22 cellular contexts compared by ENCODE assay signal in genomic region chr14:66330218-66330617, GRCh38.
A peak's percentile ranks its signal among the peaks of the same experiment; 100 is the strongest.
DNase-seq lines count a peak whose midpoint lies in the region; ATAC-seq and TF ChIP-seq lines count a peak whose summit lies in the region.
"Had no signal": no experiment of that assay in that cellular context is flagged by ENCODE, and none has a peak within 500 bp of the region (broad histone marks: within the 10 kb centered on the region; RNA-seq: fewer than 3 reads in every experiment).

No MANE protein-coding gene starts in this region.

- WGBS in endodermal cell (ENCODE audit: insufficient coverage in 1 of 2, insufficient read length in 1 of 2), 2 experiments = 89% methylated on average over 3 of the region's 4 CpGs; no CpG with 5 or more reads in 1 of the 2 experiments
- WGBS in spleen, 5 donors = 84 to 93% (median 89%) methylated on average over 4 of the region's 4 CpGs

- TF ChIP-seq CTCF in endodermal cell (conservative IDR thresholded peaks at IDR 0.05) (no peak), spleen (IDR thresholded peaks at IDR 0.05 in 8 of 11, conservative IDR thresholded peaks at IDR 0.05 in 3 of 11) (no peak)

- H3K36me3 ChIP-seq in HAP-1 (replicated peaks) (no peaks in the 10 kb centered on the region), endodermal cell (ENCODE audit: control insufficient read depth, insufficient read depth, low read length) (no peaks in the 10 kb centered on the region), spleen (no peaks in the 10 kb centered on the region)
- H3K36me3 ChIP-seq: BE2C; BLaER1 treated with 17β-estradiol and CSF1 and Interleukin-3, amounts not matched to agents 10 nM and 100 nM had no signal

- no peaks in the 10 kb centered on the region for H3K27me3 Mint-ChIP-seq in endodermal cell (ENCODE audit: insufficient read depth)

- H3K4me1 ChIP-seq in HAP-1 = no peaks in the 10 kb centered on the region
- H3K4me1 ChIP-seq in endodermal cell (ENCODE audit: control insufficient read depth, insufficient read depth, low read length) = peaks cover 6% of the 10 kb centered on the region
- H3K4me1 ChIP-seq in spleen = no peaks in the 10 kb centered on the region
- H3K4me1 ChIP-seq: A549; BE2C; BLaER1 treated with 17β-estradiol and CSF1 and Interleukin-3, amounts not matched to agents 10 nM and 100 nM had no signal

- ATAC-seq in GM18907 (IDR thresholded peaks at IDR 0.05; ENCODE audit: unreplicated experiment) = no peak
- ATAC-seq: A549, GM12878 had no signal

- H3K36me3 Mint-ChIP-seq in endodermal cell (ENCODE audit: low read depth) = peaks cover under 1% of the 10 kb centered on the region
- H3K36me3 Mint-ChIP-seq: CD14-positive monocyte had no signal

- H3K9me3 Mint-ChIP-seq in endodermal cell = no peaks in the 10 kb centered on the region
- H3K9me3 Mint-ChIP-seq: CD4-positive, alpha-beta T cell had no signal

- TF ChIP-seq POLR2A in spleen (IDR thresholded peaks at IDR 0.05) = no peak

- intact Hi-C loops in spleen (cut with DNase I; ENCODE audit: low total_unique reads) = no loop called here

- no peak overlapping the region for H3K4me3 Mint-ChIP-seq in endodermal cell
- H3K4me3 Mint-ChIP-seq: CD14-positive monocyte; CD4-positive, alpha-beta T cell; CD8-positive, alpha-beta memory T cell had no signal

- H3K9me3 ChIP-seq in HAP-1 (no peaks in the 10 kb centered on the region), endodermal cell (ENCODE audit: control insufficient read depth, low read length) (no peaks in the 10 kb centered on the region), spleen (no peaks in the 10 kb centered on the region)
- H3K9me3 ChIP-seq: A549; BE2C; BLaER1 treated with 17β-estradiol and CSF1 and Interleukin-3, amounts not matched to agents 10 nM and 100 nM had no signal

- in situ Hi-C loops in HAP-1 (cut with MboI; ENCODE audit: low sequenced_read_pairs) = no loop called here

- H3K9ac ChIP-seq in endodermal cell (ENCODE audit: extremely low read depth, low read length, poor library complexity, severe bottlenecking) = no peak overlapping the region
- H3K9ac ChIP-seq: BLaER1 treated with 17β-estradiol and CSF1 and Interleukin-3, amounts not matched to agents 10 nM and 100 nM; GM23248 had no signal

- peaks cover 13% of the 10 kb centered on the region for H3K4me1 Mint-ChIP-seq in endodermal cell
- H3K4me1 Mint-ChIP-seq: CD14-positive monocyte; CD8-positive, alpha-beta memory T cell had no signal

- H3K27me3 ChIP-seq in HAP-1 (ENCODE audit: low read depth) (no peaks in the 10 kb centered on the region; the same call in 1 of the 2 replicates), endodermal cell (ENCODE audit: control insufficient read depth, insufficient read depth, low read length, poor library complexity, severe bottlenecking) (no peaks in the 10 kb centered on the region), spleen (replicated peaks in 1 of 7) (no peaks in the 10 kb centered on the region)
- H3K27me3 ChIP-seq: BLaER1 treated with 17β-estradiol and CSF1 and Interleukin-3, amounts not matched to agents 10 nM and 100 nM had no signal

- peak; percentile 40 to 80 for DNase-seq in HAP-1 (ENCODE audit: low spot score in 2 of 2)
- DNase-seq in NCI-H526 treated with DMSO at 0.1 percent for 48 hours (lab: John Stamatoyannopoulos, UW) = peak; percentile 51
- DNase-seq in endodermal cell = no peak
- no peak for DNase-seq in stimulated activated CD4-positive, alpha-beta T cell treated with anti-CD3 and anti-CD28 coated beads, Interleukin-1b, Interleukin-23, amount 100 ng/mL, for 48 hours
- no peak for DNase-seq in NCI-H510A treated with DMSO at 0.1 percent for 48 hours (lab: John Stamatoyannopoulos, UW)
- DNase-seq in spleen = no peak
- DNase-seq: 8988T; ACHN; AML-193; BE2C; CD4-positive, alpha-beta T cell; CD8-positive, alpha-beta memory T cell; DMS 273 treated with DMSO at 0.1 percent for 48 hours; DMS79; GDM1; HCEC 1CT had no signal

- H3K27ac Mint-ChIP-seq in endodermal cell = no peak overlapping the region
- H3K27ac Mint-ChIP-seq: CD14-positive monocyte; CD4-positive, alpha-beta T cell; CD8-positive, alpha-beta memory T cell had no signal

- H3K4me3 ChIP-seq in HAP-1 (no peak overlapping the region), endodermal cell (ENCODE audit: low read length) (peak overlapping the region; percentile 15), spleen (no peak overlapping the region)
- H3K4me3 ChIP-seq: A549; BLaER1 treated with 17β-estradiol and CSF1 and Interleukin-3, amounts not matched to agents 10 nM and 100 nM; GM12878; GM23248 had no signal

- H3K27ac ChIP-seq in endodermal cell (ENCODE audit: low read depth, low read length) (no peak overlapping the region), spleen (no peak overlapping the region)
- H3K27ac ChIP-seq: A549; BLaER1 treated with 17β-estradiol and CSF1 and Interleukin-3, amounts not matched to agents 10 nM and 100 nM; GM23248 had no signal

Comparison
In these comparisons a context has a peak if more than half of its experiments do, and no peak if none do; other contexts are left out.
1. DNase-seq: peak in HAP-1 (2 of 2) and NCI-H526 treated with DMSO at 0.1 percent for 48 hours (single experiment); none in endodermal cell (single experiment), stimulated activated CD4-positive, alpha-beta T cell treated with anti-CD3 and anti-CD28 coated beads, Interleukin-1b, Interleukin-23, amount 100 ng/mL, for 48 hours (single experiment), NCI-H510A treated with DMSO at 0.1 percent for 48 hours (single experiment) and spleen (single experiment).